In the genomic region with DNA sequence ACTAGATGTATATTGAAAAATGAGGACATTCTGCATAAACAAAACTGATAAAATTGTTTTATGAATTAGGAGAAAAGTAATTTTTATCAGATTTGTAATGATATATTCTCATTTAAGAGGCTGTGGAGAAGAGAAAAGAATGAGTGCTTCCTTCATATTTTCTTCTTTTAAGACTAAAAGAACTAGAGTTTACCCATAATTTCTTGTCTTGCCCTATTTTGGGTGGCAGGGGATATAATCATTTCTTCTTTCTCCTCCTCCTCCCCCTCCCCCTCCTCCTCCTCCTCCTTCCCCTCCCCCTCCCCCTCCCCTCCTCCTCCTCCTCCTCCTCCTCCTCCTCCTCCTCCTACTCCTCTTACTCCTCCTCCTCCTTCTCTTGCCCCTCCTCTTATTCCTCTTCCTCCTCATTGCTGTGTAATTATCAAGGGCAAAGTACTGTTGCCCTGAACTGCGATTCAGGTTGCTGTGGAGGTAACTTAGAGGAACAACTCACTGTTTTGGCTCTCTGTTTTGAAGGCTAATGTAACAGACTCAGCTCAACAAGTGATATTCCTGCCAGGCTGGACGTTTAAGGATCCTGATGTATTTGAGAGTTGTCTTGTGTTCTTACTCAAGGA, we compare ENCODE assay signal across 33 cellular contexts.
"Had no signal": no experiment of that assay in that cellular context is flagged by ENCODE, and none has a peak within 500 bp of the region (broad histone marks: within the 10 kb centered on the region; RNA-seq: fewer than 3 reads in every experiment).

No MANE protein-coding gene starts in this region.

- H3K27me3 Mint-ChIP-seq: activated CD4-positive, alpha-beta memory T cell treated with anti-CD3 and anti-CD28 coated beads for 36 hours; activated CD8-positive, alpha-beta memory T cell treated with anti-CD3 and anti-CD28 coated beads, Interleukin-2, amount 10 ng/mL, durations not matched to agents 7 days and 5 days; activated naive CD4-positive, alpha-beta T cell treated with anti-CD3 and anti-CD28 coated beads, Interleukin-2, amount 50 U/mL, for 24 hours; activated naive CD8-positive, alpha-beta T cell treated with anti-CD3 and anti-CD28 coated beads for 36 hours had no signal

- DNase-seq: activated CD4-positive, alpha-beta memory T cell treated with anti-CD3 and anti-CD28 coated beads for 36 hours; activated CD4-positive, alpha-beta T cell treated with anti-CD3 and anti-CD28 coated beads for 1 hour; activated CD4-positive, alpha-beta T cell treated with anti-CD3 and anti-CD28 coated beads for 4 hours; activated CD8-positive, alpha-beta memory T cell treated with anti-CD3 and anti-CD28 coated beads, Interleukin-2, amount 10 ng/mL, durations not matched to agents 7 days and 5 days; activated CD8-positive, alpha-beta memory T cell treated with anti-CD3 and anti-CD28 coated beads, Interleukin-2, amount 50 U/mL, for 4 hours; activated CD8-positive, alpha-beta T cell treated with anti-CD3 and anti-CD28 coated beads, Interleukin-2, amount 10 ng/mL, durations not matched to agents 7 days and 5 days; activated effector memory CD4-positive, alpha-beta T cell treated with anti-CD3 and anti-CD28 coated beads, Interleukin-2, amount 50 U/mL, for 16 hours; activated naive CD4-positive, alpha-beta T cell treated with anti-CD3 and anti-CD28 coated beads for 36 hours; activated naive CD8-positive, alpha-beta T cell treated with anti-CD3 and anti-CD28 coated beads for 36 hours; activated naive CD8-positive, alpha-beta T cell treated with anti-CD3 and anti-CD28 coated beads, Interleukin-2, amount 50 U/mL, for 24 hours; activated T-cell treated with anti-CD3 and anti-CD28 coated beads, Interleukin-2, amount 50 U/mL, for 1 hour; activated T-cell treated with anti-CD3 and anti-CD28 coated beads, Interleukin-2, amount 50 U/mL, for 48 hours; adrenal gland; amygdala; aorta; body of pancreas; caudate nucleus; cortex of kidney; dermis blood vessel endothelial cell; effector CD4-positive, alpha-beta T cell; effector memory CD8-positive, alpha-beta T cell; erythroblast; esophagus squamous epithelium; foreskin melanocyte; head of caudate nucleus; T-helper 2 cell had no signal

- H3K4me1 Mint-ChIP-seq: activated naive CD4-positive, alpha-beta T cell treated with anti-CD3 and anti-CD28 coated beads, Interleukin-2, amount 50 U/mL, for 24 hours; activated naive CD8-positive, alpha-beta T cell treated with anti-CD3 and anti-CD28 coated beads for 36 hours had no signal

- H3K27ac Mint-ChIP-seq: activated CD4-positive, alpha-beta memory T cell treated with anti-CD3 and anti-CD28 coated beads for 36 hours; activated CD8-positive, alpha-beta memory T cell treated with anti-CD3 and anti-CD28 coated beads, Interleukin-2, amount 10 ng/mL, durations not matched to agents 7 days and 5 days; activated CD8-positive, alpha-beta T cell treated with anti-CD3 and anti-CD28 coated beads, Interleukin-2, amount 10 ng/mL, durations not matched to agents 7 days and 5 days; activated naive CD4-positive, alpha-beta T cell treated with anti-CD3 and anti-CD28 coated beads for 36 hours; activated naive CD4-positive, alpha-beta T cell treated with anti-CD3 and anti-CD28 coated beads, Interleukin-2, amount 50 U/mL, for 24 hours; activated naive CD8-positive, alpha-beta T cell treated with anti-CD3 and anti-CD28 coated beads for 36 hours; activated naive CD8-positive, alpha-beta T cell treated with anti-CD3 and anti-CD28 coated beads, Interleukin-2, amount 50 U/mL, for 24 hours; activated T-helper 1 cell treated with anti-CD3 and anti-CD28 coated beads, Interleukin-12 subunit alpha, Interleukin-12 subunit beta, Interleukin-2, Interleukin-4 antibody, amounts not matched to agents 30 ng/mL and 10 ng/mL and 1 ng/mL, durations not matched to agents 14 hours and 24 hours and 36 hours; activated T-helper 2 cell treated with anti-CD3 and anti-CD28 coated beads, Interferon-gamma antibody, Interleukin-2, Interleukin-4, amounts not matched to agents 10 μg/mL and 5 μg/mL and 100 μg/mL, durations not matched to agents 14 hours and 24 hours and 36 hours; effector memory CD8-positive, alpha-beta T cell; WTC11 had no signal

- H3K4me3 Mint-ChIP-seq: activated CD4-positive, alpha-beta memory T cell treated with anti-CD3 and anti-CD28 coated beads for 36 hours; activated CD8-positive, alpha-beta memory T cell treated with anti-CD3 and anti-CD28 coated beads, Interleukin-2, amount 10 ng/mL, durations not matched to agents 7 days and 5 days; activated CD8-positive, alpha-beta T cell treated with anti-CD3 and anti-CD28 coated beads, Interleukin-2, amount 10 ng/mL, durations not matched to agents 7 days and 5 days; activated naive CD4-positive, alpha-beta T cell treated with anti-CD3 and anti-CD28 coated beads for 36 hours; activated naive CD4-positive, alpha-beta T cell treated with anti-CD3 and anti-CD28 coated beads, Interleukin-2, amount 50 U/mL, for 24 hours; activated naive CD8-positive, alpha-beta T cell treated with anti-CD3 and anti-CD28 coated beads for 36 hours; activated naive CD8-positive, alpha-beta T cell treated with anti-CD3 and anti-CD28 coated beads, Interleukin-2, amount 50 U/mL, for 24 hours; activated T-helper 1 cell treated with anti-CD3 and anti-CD28 coated beads, Interleukin-12 subunit alpha, Interleukin-12 subunit beta, Interleukin-2, Interleukin-4 antibody, amounts not matched to agents 30 ng/mL and 10 ng/mL and 1 ng/mL, durations not matched to agents 14 hours and 24 hours and 36 hours; effector memory CD8-positive, alpha-beta T cell; WTC11 had no signal

- ATAC-seq: activated CD8-positive, alpha-beta memory T cell treated with anti-CD3 and anti-CD28 coated beads, Interleukin-2, amount 10 ng/mL, durations not matched to agents 7 days and 5 days; activated CD8-positive, alpha-beta T cell treated with anti-CD3 and anti-CD28 coated beads, Interleukin-2, amount 10 ng/mL, durations not matched to agents 7 days and 5 days; activated naive CD8-positive, alpha-beta T cell treated with anti-CD3 and anti-CD28 coated beads, Interleukin-2, amount 50 U/mL, for 24 hours; body of pancreas; effector memory CD8-positive, alpha-beta T cell; WTC11 had no signal

- H3K4me3 ChIP-seq: adrenal gland, body of pancreas, esophagus squamous epithelium had no signal

- H3K36me3 ChIP-seq: adrenal gland, esophagus squamous epithelium had no signal

- FAIRE-seq: colon, TTC549 had no signal

- H3K36me3 Mint-ChIP-seq: activated CD4-positive, alpha-beta memory T cell treated with anti-CD3 and anti-CD28 coated beads for 36 hours; activated CD8-positive, alpha-beta memory T cell treated with anti-CD3 and anti-CD28 coated beads, Interleukin-2, amount 10 ng/mL, durations not matched to agents 7 days and 5 days; activated naive CD4-positive, alpha-beta T cell treated with anti-CD3 and anti-CD28 coated beads, Interleukin-2, amount 50 U/mL, for 24 hours; activated naive CD8-positive, alpha-beta T cell treated with anti-CD3 and anti-CD28 coated beads for 36 hours; WTC11 had no signal

- H3K4me1 ChIP-seq: adrenal gland, body of pancreas, esophagus squamous epithelium had no signal

- H3K9me3 Mint-ChIP-seq: activated CD4-positive, alpha-beta memory T cell treated with anti-CD3 and anti-CD28 coated beads for 36 hours; activated naive CD4-positive, alpha-beta T cell treated with anti-CD3 and anti-CD28 coated beads for 36 hours; activated naive CD4-positive, alpha-beta T cell treated with anti-CD3 and anti-CD28 coated beads, Interleukin-2, amount 50 U/mL, for 24 hours; activated T-helper 1 cell treated with anti-CD3 and anti-CD28 coated beads, Interleukin-12 subunit alpha, Interleukin-12 subunit beta, Interleukin-2, Interleukin-4 antibody, amounts not matched to agents 30 ng/mL and 10 ng/mL and 1 ng/mL, durations not matched to agents 14 hours and 24 hours and 36 hours had no signal

- H3K9me3 ChIP-seq: adrenal gland, body of pancreas, esophagus squamous epithelium had no signal

- H3K27me3 ChIP-seq: adrenal gland, body of pancreas, esophagus squamous epithelium had no signal

- H3K27ac ChIP-seq: adrenal gland, body of pancreas, esophagus squamous epithelium, VCaP had no signal
